ENCODE assay signal across 27 cellular contexts in genomic region chr20:37576911-37577310, GRCh38. TPM values are rescaled to one million over a fixed set of nuclear protein-coding genes. Genes with fewer than 3 reads are reported as not detected.
"Had no signal": no experiment of that assay in that cellular context is flagged by ENCODE, and none has a peak within 500 bp of the region (broad histone marks: within the 10 kb centered on the region; RNA-seq: fewer than 3 reads in every experiment).

No MANE protein-coding gene starts in this region.

- H3K4me3 ChIP-seq: body of pancreas, PC-9 had no signal

- DNase-seq: activated CD4-positive, alpha-beta memory T cell treated with anti-CD3 and anti-CD28 coated beads for 36 hours; activated CD4-positive, alpha-beta T cell treated with anti-CD3 and anti-CD28 coated beads, Interleukin-2, amount 10 ng/mL, durations not matched to agents 7 days and 5 days; activated CD4-positive, CD25-positive, alpha-beta regulatory T cell; activated naive CD4-positive, alpha-beta T cell; activated T-cell treated with anti-CD3 and anti-CD28 coated beads for 4 hours; activated T-cell treated with anti-CD3 and anti-CD28 coated beads, Interleukin-2, amount 50 U/mL, for 72 hours; aorta; body of pancreas; central memory CD4-positive, alpha-beta T cell; NCI-H1048; NCI-H146; NCI-H187 treated with DMSO at 0.1 percent for 48 hours; NCI-H2081 treated with DMSO at 0.1 percent for 48 hours; NCI-H446; NCI-H524; PC-9; SIG-M5; T-cell; T-helper 2 cell; T1000 had no signal

- H3K4me2 ChIP-seq: PC-9 had no signal

- H3K4me1 Mint-ChIP-seq: activated CD4-positive, alpha-beta T cell treated with anti-CD3 and anti-CD28 coated beads, Interleukin-2, amount 10 ng/mL, durations not matched to agents 7 days and 5 days; activated naive CD4-positive, alpha-beta T cell treated with anti-CD3 and anti-CD28 coated beads, Interleukin-2, amount 50 U/mL, for 24 hours had no signal

- H2AFZ ChIP-seq: PC-9 had no signal

- H3K9me3 ChIP-seq: body of pancreas had no signal

- H3K27me3 ChIP-seq: body of pancreas had no signal

- ATAC-seq: activated T-cell treated with anti-CD3 and anti-CD28 coated beads, Interleukin-2, amount 50 U/mL, for 72 hours; body of pancreas; T-cell had no signal

- H3K4me1 ChIP-seq: body of pancreas had no signal

- H3K27ac Mint-ChIP-seq: activated CD4-positive, alpha-beta memory T cell treated with anti-CD3 and anti-CD28 coated beads for 36 hours; activated CD4-positive, alpha-beta T cell treated with anti-CD3 and anti-CD28 coated beads, Interleukin-2, amount 10 ng/mL, durations not matched to agents 7 days and 5 days; activated naive CD4-positive, alpha-beta T cell treated with anti-CD3 and anti-CD28 coated beads, Interleukin-2, amount 50 U/mL, for 24 hours; activated T-cell treated with anti-CD3 and anti-CD28 coated beads, Interleukin-2, amount 50 U/mL, for 72 hours; activated T-helper 2 cell treated with anti-CD3 and anti-CD28 coated beads, Interferon-gamma antibody, Interleukin-2, Interleukin-4, amounts not matched to agents 10 μg/mL and 5 μg/mL and 100 μg/mL, durations not matched to agents 14 hours and 24 hours and 36 hours; T-cell had no signal

- H3K36me3 Mint-ChIP-seq: activated CD4-positive, alpha-beta memory T cell treated with anti-CD3 and anti-CD28 coated beads for 36 hours; activated naive CD4-positive, alpha-beta T cell treated with anti-CD3 and anti-CD28 coated beads, Interleukin-2, amount 50 U/mL, for 24 hours; T-cell had no signal

- H3K4me3 Mint-ChIP-seq: activated CD4-positive, alpha-beta memory T cell treated with anti-CD3 and anti-CD28 coated beads for 36 hours; activated CD4-positive, alpha-beta T cell treated with anti-CD3 and anti-CD28 coated beads, Interleukin-2, amount 10 ng/mL, durations not matched to agents 7 days and 5 days; activated naive CD4-positive, alpha-beta T cell treated with anti-CD3 and anti-CD28 coated beads, Interleukin-2, amount 50 U/mL, for 24 hours; activated T-cell treated with anti-CD3 and anti-CD28 coated beads, Interleukin-2, amount 50 U/mL, for 72 hours; T-cell had no signal

- H3K9me3 Mint-ChIP-seq: activated CD4-positive, alpha-beta memory T cell treated with anti-CD3 and anti-CD28 coated beads for 36 hours; activated CD4-positive, alpha-beta T cell treated with anti-CD3 and anti-CD28 coated beads, Interleukin-2, amount 10 ng/mL, durations not matched to agents 7 days and 5 days; activated naive CD4-positive, alpha-beta T cell treated with anti-CD3 and anti-CD28 coated beads, Interleukin-2, amount 50 U/mL, for 24 hours; activated T-cell treated with anti-CD3 and anti-CD28 coated beads, Interleukin-2, amount 50 U/mL, for 72 hours; activated T-helper 2 cell treated with anti-CD3 and anti-CD28 coated beads, Interferon-gamma antibody, Interleukin-2, Interleukin-4, amounts not matched to agents 10 μg/mL and 5 μg/mL and 100 μg/mL, durations not matched to agents 14 hours and 24 hours and 36 hours; T-cell had no signal

- FAIRE-seq: bronchial epithelial cell, TTC549 had no signal

- H3K27ac ChIP-seq: body of pancreas, PC-9, VCaP had no signal

RNA-seq across cellular contexts. Expression of gene NNAT, which starts 55.9 kb away (rescaled TPM):
- total RNA-seq: activated T-helper 2 cell treated with anti-CD3 and anti-CD28 coated beads, Interferon-gamma antibody, Interleukin-2, Interleukin-4, amounts not matched to agents 10 μg/mL and 5 μg/mL and 100 μg/mL, durations not matched to agents 14 hours and 24 hours and 36 hours; bronchial epithelial cell; LHCN-M2; M059J; PC-9 had no signal
